In the genomic region with DNA sequence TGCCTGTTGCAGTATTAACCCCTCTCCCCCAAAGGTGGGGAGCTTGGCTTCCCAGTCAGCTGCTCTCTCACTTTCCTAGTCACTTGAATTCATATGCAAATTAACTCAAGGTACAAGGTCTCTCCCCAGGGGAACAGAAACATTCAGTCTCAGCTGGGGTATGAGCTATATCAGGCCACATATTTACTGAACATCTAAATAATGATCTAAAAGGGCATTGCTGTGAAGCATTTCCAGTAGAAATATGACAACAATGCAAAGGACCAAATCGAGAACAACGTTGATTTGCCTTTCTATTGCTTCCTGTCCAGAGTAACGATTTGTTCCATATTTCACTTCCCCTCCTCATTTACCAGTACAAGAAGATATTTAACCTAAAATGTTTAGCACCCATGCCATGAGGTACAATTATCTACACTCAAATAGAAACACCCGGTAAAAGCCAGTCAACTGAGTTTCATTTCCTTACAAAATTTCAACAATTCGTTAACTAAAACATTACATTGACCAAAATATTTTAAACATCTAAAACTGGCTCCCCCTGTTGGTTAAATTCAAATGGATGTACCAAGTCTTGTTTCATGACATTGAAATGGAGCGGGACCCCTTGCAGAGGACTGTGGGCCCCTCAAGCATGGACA, we compare ENCODE assay signal across 8 cellular contexts. TPM values are rescaled to one million over a fixed set of nuclear protein-coding genes. Genes with fewer than 3 reads are reported as not detected.
DNase-seq lines count a peak whose midpoint lies in the region; ATAC-seq and TF ChIP-seq lines count a peak whose summit lies in the region.

No MANE protein-coding gene starts in this region.

- no peaks in the 10 kb centered on the region for H4K20me1 ChIP-seq in BLaER1 treated with 17β-estradiol and CSF1 and Interleukin-3, amounts not matched to agents 10 nM and 100 nM

- H3K4me3 ChIP-seq in BLaER1 treated with 17β-estradiol and CSF1 and Interleukin-3, amounts not matched to agents 10 nM and 100 nM: no peak overlapping the region; a peak in 1 of 20 replicates
- no peak overlapping the region for H3K4me3 ChIP-seq in right lobe of liver

- no peak for TF ChIP-seq POLR2A in right lobe of liver (IDR thresholded peaks at IDR 0.05)

- peaks cover 0 to 6% (median 0%) of the 10 kb centered on the region in 11 experiments; a peak in 1 of 22 replicates for H3K36me3 ChIP-seq in BLaER1 treated with 17β-estradiol and CSF1 and Interleukin-3, amounts not matched to agents 10 nM and 100 nM
- H3K36me3 ChIP-seq in right lobe of liver: no peaks in the 10 kb centered on the region

- peak overlapping the region in 2 of 11 experiments; percentile 15 to 17; a peak in 3 of 22 replicates for H3K27ac ChIP-seq in BLaER1 treated with 17β-estradiol and CSF1 and Interleukin-3, amounts not matched to agents 10 nM and 100 nM
- no peak overlapping the region for H3K27ac ChIP-seq in right lobe of liver

- H3K27me3 ChIP-seq in BLaER1 treated with 17β-estradiol and CSF1 and Interleukin-3, amounts not matched to agents 10 nM and 100 nM: no peaks in the 10 kb centered on the region
- no peaks in the 10 kb centered on the region for H3K27me3 ChIP-seq in right lobe of liver

- H3K9me3 ChIP-seq in BLaER1 treated with 17β-estradiol and CSF1 and Interleukin-3, amounts not matched to agents 10 nM and 100 nM (replicated peaks in 1 of 11): peaks cover 18 to 80% (median 50%) of the 10 kb centered on the region in 11 experiments
- no peaks in the 10 kb centered on the region for H3K9me3 ChIP-seq in right lobe of liver

- H3K4me2 ChIP-seq in BLaER1 treated with 17β-estradiol and CSF1 and Interleukin-3, amounts not matched to agents 10 nM and 100 nM: peak overlapping the region; percentile 31 to 81 (median 52)

- in situ Hi-C loops in SK-MEL-5 (cut with HindIII; ENCODE audit: low pct_unique_long_range_greater_than_20kb, low sequenced_read_pairs): no loop called here

- peak; percentile 29 to 49 (median 40) for TF ChIP-seq CTCF in right lobe of liver (IDR thresholded peaks at IDR 0.05)

- intact Hi-C loops in right lobe of liver (cut with DNase I): no loop called here

- WGBS in right lobe of liver (ENCODE audit: insufficient coverage, low coverage, low lambda C conversion rate, missing lambda C conversion rate): 38% methylated on average over 6 of the region's 6 CpGs

- ATAC-seq in GM19023 (IDR thresholded peaks at IDR 0.05; ENCODE audit: unreplicated experiment): peak; percentile 86
- peak; percentile 91 for ATAC-seq in HG03060 (IDR thresholded peaks at IDR 0.05; ENCODE audit: low read depth, unreplicated experiment)
- peak in 1 of 4 donors; percentile 25 for ATAC-seq in right lobe of liver

- H3K9ac ChIP-seq in BLaER1 treated with 17β-estradiol and CSF1 and Interleukin-3, amounts not matched to agents 10 nM and 100 nM: no peak overlapping the region

- peaks cover 27 to 34% (median 32%) of the 10 kb centered on the region in 10 experiments for H3K4me1 ChIP-seq in BLaER1 treated with 17β-estradiol and CSF1 and Interleukin-3, amounts not matched to agents 10 nM and 100 nM
- peaks cover 0 to 5% (median 0%) of the 10 kb centered on the region in 4 donors for H3K4me1 ChIP-seq in right lobe of liver

- peak; percentile 22 for DNase-seq in SK-MEL-5 (ENCODE audit: low read depth, low spot score)
- no peak for DNase-seq in right lobe of liver
- DNase-seq in NCI-H187 (lab: John Stamatoyannopoulos, UW): no peak
- no peak for DNase-seq in NK-92 treated with Interleukin-12 subunit alpha and Interleukin-12 subunit beta, amount 100 ng/mL, for 24 hours (lab: John Stamatoyannopoulos, UW)
- DNase-seq in glomerular visceral epithelial cell (ENCODE audit: extremely low spot score): no peak

RNA-seq across cellular contexts. Expression of gene KLHL6, which starts 36.5 kb away (rescaled TPM):
- 0.11 and 0.13 TPM in 2 replicates for total RNA-seq in SK-MEL-5 (2014; rRNA removed; shearing (Covaris generic))
- 0.03 and 0.05 TPM in 2 replicates for polyA plus RNA-seq in SK-MEL-5 (2015; cell fraction: cytosol; rRNA removed)
- 0.59 and 2.2 TPM in 2 replicates for polyA plus RNA-seq in SK-MEL-5 (2015; cell fraction: nucleus; rRNA removed)
- 1 to 10 TPM in 4 of 6 experiments, under 1 TPM in 2; 0.59 to 2.7 (median 1.6) TPM for total RNA-seq in right lobe of liver

RNA-seq across cellular contexts. Expression of gene KLHL24, which starts 43.4 kb away (rescaled TPM):
- total RNA-seq in SK-MEL-5 (2014; rRNA removed; shearing (Covaris generic)): 79.1 and 85.8 TPM in 2 replicates
- polyA plus RNA-seq in SK-MEL-5 (2015; cell fraction: cytosol; rRNA removed): 29.5 and 44.5 TPM in 2 replicates
- polyA plus RNA-seq in SK-MEL-5 (2015; cell fraction: nucleus; rRNA removed): 25.8 and 35.9 TPM in 2 replicates
- 10 to 100 TPM; 26.3 to 43.9 (median 32.0) TPM for total RNA-seq in right lobe of liver
